8 cellular contexts compared by ENCODE assay signal in the genomic region with DNA sequence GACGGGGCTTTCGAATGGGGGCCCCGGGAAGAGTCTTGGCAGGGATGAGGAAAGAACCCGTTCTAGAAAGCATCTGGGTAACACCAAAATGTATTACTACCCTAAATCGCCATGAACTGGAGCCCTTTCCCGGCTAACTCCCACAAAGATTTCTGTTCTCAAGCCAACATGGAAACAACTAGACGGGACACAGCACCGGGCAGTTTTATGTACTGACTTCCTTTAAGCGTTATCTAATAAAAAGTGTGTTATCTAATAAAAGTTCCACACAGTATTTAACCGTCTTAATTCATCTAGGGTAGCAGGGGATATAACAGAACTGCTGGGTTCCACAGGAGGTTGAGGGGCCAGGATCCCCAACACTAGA. TPM values are rescaled to one million over a fixed set of nuclear protein-coding genes. Genes with fewer than 3 reads are reported as not detected.
A peak's percentile ranks its signal among the peaks of the same experiment; 100 is the strongest.
DNase-seq lines count a peak whose midpoint lies in the region; ATAC-seq and TF ChIP-seq lines count a peak whose summit lies in the region.

No MANE protein-coding gene starts in this region.

- no peak for DNase-seq in activated T-helper 2 cell treated with anti-CD3 and anti-CD28 coated beads, Interferon-gamma antibody, Interleukin-2, Interleukin-4, amounts not matched to agents 10 μg/mL and 5 μg/mL and 100 μg/mL, durations not matched to agents 14 hours and 24 hours and 36 hours (ENCODE audit: low spot score)
- no peak for DNase-seq in right atrium auricular region (ENCODE audit: low spot score)
- no peak for DNase-seq in HAP-1 (ENCODE audit: low spot score in 2 of 2)
- no peak for DNase-seq in occipital lobe (lab: John Stamatoyannopoulos, UW)
- no peak for DNase-seq in iPS-NIHi7 (ENCODE audit: extremely low spot score)
- no peak for DNase-seq in activated CD4-positive, alpha-beta T cell treated with anti-CD3 and anti-CD28 coated beads, Interleukin-2, amount 50 U/mL, for 48 hours

- H3K27me3 ChIP-seq in right atrium auricular region (no peaks in the 10 kb centered on the region), HAP-1 (ENCODE audit: low read depth) (no peaks in the 10 kb centered on the region)

- H3K9me3 ChIP-seq in right atrium auricular region = no peaks in the 10 kb centered on the region
- no peaks in the 10 kb centered on the region for H3K9me3 ChIP-seq in HAP-1

- H3K4me1 Mint-ChIP-seq in activated T-helper 2 cell treated with anti-CD3 and anti-CD28 coated beads, Interferon-gamma antibody, Interleukin-2, Interleukin-4, amounts not matched to agents 10 μg/mL and 5 μg/mL and 100 μg/mL, durations not matched to agents 14 hours and 24 hours and 36 hours (ENCODE audit: low read depth) = peaks cover 30% of the 10 kb centered on the region

- H3K4me1 ChIP-seq in right atrium auricular region = peaks cover 0 to 42% of the 10 kb centered on the region in 2 donors
- no peaks in the 10 kb centered on the region for H3K4me1 ChIP-seq in HAP-1

- in situ Hi-C loops in HAP-1 (cut with MboI; ENCODE audit: low sequenced_read_pairs) = no loop called here

- H3K9me3 Mint-ChIP-seq in activated T-helper 2 cell treated with anti-CD3 and anti-CD28 coated beads, Interferon-gamma antibody, Interleukin-2, Interleukin-4, amounts not matched to agents 10 μg/mL and 5 μg/mL and 100 μg/mL, durations not matched to agents 14 hours and 24 hours and 36 hours = no peaks in the 10 kb centered on the region

- TF ChIP-seq CTCF in right atrium auricular region (IDR thresholded peaks at IDR 0.05) = no peak

- peak overlapping the region; percentile 34 to 53 for H3K4me3 ChIP-seq in right atrium auricular region
- H3K4me3 ChIP-seq in skin epidermis = peak overlapping the region; percentile 34 to 52 (median 42)
- no peak overlapping the region for H3K4me3 ChIP-seq in HAP-1

- H3K36me3 ChIP-seq in right atrium auricular region = peaks cover 14% of the 10 kb centered on the region
- H3K36me3 ChIP-seq in HAP-1 (replicated peaks) = peaks cover 34% of the 10 kb centered on the region

- intact Hi-C loops in activated T-helper 2 cell treated with anti-CD3 and anti-CD28 coated beads, Interferon-gamma antibody, Interleukin-2, Interleukin-4, amounts not matched to agents 10 μg/mL and 5 μg/mL and 100 μg/mL, durations not matched to agents 14 hours and 24 hours and 36 hours (cut with micrococcal nuclease) = loop anchor here (5.0 to 10.0 kb wide), 2 partner anchors 80 to 103 kb away; partner anchors contain the start of genes GPX1 and KLHDC8B

- peaks cover 51% of the 10 kb centered on the region for H3K36me3 Mint-ChIP-seq in activated T-helper 2 cell treated with anti-CD3 and anti-CD28 coated beads, Interferon-gamma antibody, Interleukin-2, Interleukin-4, amounts not matched to agents 10 μg/mL and 5 μg/mL and 100 μg/mL, durations not matched to agents 14 hours and 24 hours and 36 hours (ENCODE audit: low read depth)

- peak; percentile 11 for ATAC-seq in GM19455 (IDR thresholded peaks at IDR 0.05; ENCODE audit: unreplicated experiment)

- H3K27ac Mint-ChIP-seq in activated T-helper 2 cell treated with anti-CD3 and anti-CD28 coated beads, Interferon-gamma antibody, Interleukin-2, Interleukin-4, amounts not matched to agents 10 μg/mL and 5 μg/mL and 100 μg/mL, durations not matched to agents 14 hours and 24 hours and 36 hours = peak overlapping the region; percentile 90

- H3K4me3 Mint-ChIP-seq in activated T-helper 2 cell treated with anti-CD3 and anti-CD28 coated beads, Interferon-gamma antibody, Interleukin-2, Interleukin-4, amounts not matched to agents 10 μg/mL and 5 μg/mL and 100 μg/mL, durations not matched to agents 14 hours and 24 hours and 36 hours (ENCODE audit: low read depth) = peak overlapping the region; percentile 80

- no peaks in the 10 kb centered on the region for H3K27me3 Mint-ChIP-seq in activated T-helper 2 cell treated with anti-CD3 and anti-CD28 coated beads, Interferon-gamma antibody, Interleukin-2, Interleukin-4, amounts not matched to agents 10 μg/mL and 5 μg/mL and 100 μg/mL, durations not matched to agents 14 hours and 24 hours and 36 hours (ENCODE audit: low read depth)

- peak overlapping the region; percentile 95 to 97 for H3K27ac ChIP-seq in right atrium auricular region
- H3K27ac ChIP-seq in skin epidermis = peak overlapping the region; percentile 46 to 97 (median 89)

RNA-seq across cellular contexts. Expression of gene C3orf62, which starts 0.3 kb away (rescaled TPM):
- total RNA-seq in activated T-helper 2 cell treated with anti-CD3 and anti-CD28 coated beads, Interferon-gamma antibody, Interleukin-2, Interleukin-4, amounts not matched to agents 10 μg/mL and 5 μg/mL and 100 μg/mL, durations not matched to agents 14 hours and 24 hours and 36 hours = 7.7 and 7.8 TPM in 2 replicates
- total RNA-seq in right atrium auricular region (1 to 10 TPM; 1.0 to 1.5 TPM), occipital lobe (3.9 TPM)
